ENCODE assay signal across 17 cellular contexts in the genomic region with DNA sequence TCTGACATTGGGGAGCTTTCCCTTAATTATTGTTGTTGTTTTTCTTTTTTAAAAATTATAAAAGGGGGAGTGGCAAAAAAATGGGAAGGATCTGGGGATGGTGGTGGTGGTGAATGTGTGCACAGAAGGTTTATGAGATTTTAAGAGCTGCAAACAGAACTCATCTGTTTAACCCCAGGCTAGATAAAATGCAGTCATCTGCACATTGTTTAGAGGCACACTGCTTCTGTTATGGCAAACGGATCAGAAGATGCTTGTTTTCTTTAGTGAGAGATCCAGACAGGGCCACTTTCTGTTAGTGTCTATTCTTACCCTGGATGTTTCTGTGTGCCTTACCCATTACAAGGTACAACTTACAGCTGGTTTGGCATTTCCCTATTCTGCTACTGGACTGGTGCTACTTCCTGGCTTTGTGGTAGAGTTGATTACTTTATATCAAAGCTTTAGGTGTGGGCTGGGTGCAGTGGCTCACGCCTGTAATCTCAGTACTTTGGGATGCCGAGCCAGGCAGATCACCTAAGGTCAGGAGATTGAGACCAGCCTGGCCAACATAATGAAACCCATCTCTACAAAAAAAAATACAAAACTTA.
DNase-seq lines count a peak whose midpoint lies in the region; ATAC-seq and TF ChIP-seq lines count a peak whose summit lies in the region.
"Had no signal": no experiment of that assay in that cellular context is flagged by ENCODE, and none has a peak within 500 bp of the region (broad histone marks: within the 10 kb centered on the region; RNA-seq: fewer than 3 reads in every experiment).

No MANE protein-coding gene starts in this region.

- intact Hi-C loops in activated T-helper 2 cell treated with anti-CD3 and anti-CD28 coated beads, Interferon-gamma antibody, Interleukin-2, Interleukin-4, amounts not matched to agents 10 μg/mL and 5 μg/mL and 100 μg/mL, durations not matched to agents 14 hours and 24 hours and 36 hours (cut with micrococcal nuclease): loop anchor here (2.0 to 5.0 kb wide), 6 partner anchors 47 to 1591 kb away; no protein-coding TSS in a partner anchor
- intact Hi-C loops in uterus (cut with DNase I; ENCODE audit: low total_unique reads): no loop called here

- H3K27me3 ChIP-seq in uterus: no peaks in the 10 kb centered on the region

- H3K4me1 Mint-ChIP-seq in stimulated activated naive CD8-positive, alpha-beta T cell treated with anti-CD3 and anti-CD28 coated beads, Interleukin-15, Interleukin-2, amounts not matched to agents 100 ng/mL and 50 ng/mL, for 24 hours (ENCODE audit: low read depth): peaks cover 46% of the 10 kb centered on the region
- peaks cover 61% of the 10 kb centered on the region for H3K4me1 Mint-ChIP-seq in activated T-helper 2 cell treated with anti-CD3 and anti-CD28 coated beads, Interferon-gamma antibody, Interleukin-2, Interleukin-4, amounts not matched to agents 10 μg/mL and 5 μg/mL and 100 μg/mL, durations not matched to agents 14 hours and 24 hours and 36 hours (ENCODE audit: low read depth)
- peaks cover 90% of the 10 kb centered on the region for H3K4me1 Mint-ChIP-seq in nephron progenitor cell

- H3K36me3 Mint-ChIP-seq in stimulated activated naive CD8-positive, alpha-beta T cell treated with anti-CD3 and anti-CD28 coated beads, Interleukin-15, Interleukin-2, amounts not matched to agents 100 ng/mL and 50 ng/mL, for 24 hours (ENCODE audit: low read depth): no peaks in the 10 kb centered on the region
- peaks cover 4% of the 10 kb centered on the region for H3K36me3 Mint-ChIP-seq in activated T-helper 2 cell treated with anti-CD3 and anti-CD28 coated beads, Interferon-gamma antibody, Interleukin-2, Interleukin-4, amounts not matched to agents 10 μg/mL and 5 μg/mL and 100 μg/mL, durations not matched to agents 14 hours and 24 hours and 36 hours (ENCODE audit: low read depth)
- no peaks in the 10 kb centered on the region for H3K36me3 Mint-ChIP-seq in nephron progenitor cell (ENCODE audit: low read depth)

- no peaks in the 10 kb centered on the region for H3K4me1 ChIP-seq in uterus

- TF ChIP-seq POLR2A in uterus (IDR thresholded peaks at IDR 0.05): no peak

- no peak for DNase-seq in stimulated activated naive CD8-positive, alpha-beta T cell treated with anti-CD3 and anti-CD28 coated beads, Interleukin-15, Interleukin-2, amounts not matched to agents 100 U/mL and 50 U/mL, for 24 hours
- no peak for DNase-seq in activated T-helper 2 cell treated with anti-CD3 and anti-CD28 coated beads, Interferon-gamma antibody, Interleukin-2, Interleukin-4, amounts not matched to agents 10 μg/mL and 5 μg/mL and 100 μg/mL, durations not matched to agents 14 hours and 24 hours and 36 hours (ENCODE audit: low spot score)
- DNase-seq in nephron progenitor cell: no peak
- no peak for DNase-seq in uterus
- no peak for DNase-seq in A172 (ENCODE audit: low spot score)
- DNase-seq in HT-29 (ENCODE audit: low spot score): no peak
- DNase-seq: C1 segment of cervical spinal cord, GDM1, NCI-H187 treated with DMSO at 0.1 percent for 48 hours, NCI-H446 treated with DMSO at 0.1 percent for 48 hours, NCI-H748 treated with DMSO at 0.1 percent for 48 hours, PC-3 had no signal

- H3K27ac ChIP-seq in uterus: peak overlapping the region; percentile 75

- no peak for ATAC-seq in stimulated activated naive CD8-positive, alpha-beta T cell treated with anti-CD3 and anti-CD28 coated beads, Interleukin-15, Interleukin-2, amounts not matched to agents 100 U/mL and 50 U/mL, for 24 hours
- ATAC-seq in GM18858 (IDR thresholded peaks at IDR 0.05; ENCODE audit: unreplicated experiment): no peak
- ATAC-seq: GM12878, GM23338, K562, PC-3 had no signal

- TF ChIP-seq CTCF in nephron progenitor cell (IDR thresholded peaks at IDR 0.05): no peak
- TF ChIP-seq CTCF in uterus (IDR thresholded peaks at IDR 0.05): no peak

- H3K27me3 Mint-ChIP-seq in stimulated activated naive CD8-positive, alpha-beta T cell treated with anti-CD3 and anti-CD28 coated beads, Interleukin-15, Interleukin-2, amounts not matched to agents 100 ng/mL and 50 ng/mL, for 24 hours: peaks cover 17% of the 10 kb centered on the region
- H3K27me3 Mint-ChIP-seq in activated T-helper 2 cell treated with anti-CD3 and anti-CD28 coated beads, Interferon-gamma antibody, Interleukin-2, Interleukin-4, amounts not matched to agents 10 μg/mL and 5 μg/mL and 100 μg/mL, durations not matched to agents 14 hours and 24 hours and 36 hours (ENCODE audit: low read depth): no peaks in the 10 kb centered on the region
- no peaks in the 10 kb centered on the region for H3K27me3 Mint-ChIP-seq in nephron progenitor cell (ENCODE audit: low read depth, poor library complexity)

- H3K9me3 ChIP-seq in uterus: no peaks in the 10 kb centered on the region

- no peaks in the 10 kb centered on the region for H3K36me3 ChIP-seq in uterus

- H3K4me3 Mint-ChIP-seq in stimulated activated naive CD8-positive, alpha-beta T cell treated with anti-CD3 and anti-CD28 coated beads, Interleukin-15, Interleukin-2, amounts not matched to agents 100 ng/mL and 50 ng/mL, for 24 hours: no peak overlapping the region
- H3K4me3 Mint-ChIP-seq in activated T-helper 2 cell treated with anti-CD3 and anti-CD28 coated beads, Interferon-gamma antibody, Interleukin-2, Interleukin-4, amounts not matched to agents 10 μg/mL and 5 μg/mL and 100 μg/mL, durations not matched to agents 14 hours and 24 hours and 36 hours (ENCODE audit: low read depth): peak overlapping the region; percentile 32
- no peak overlapping the region for H3K4me3 Mint-ChIP-seq in nephron progenitor cell
- H3K4me3 Mint-ChIP-seq: GM23338 had no signal

- no peaks in the 10 kb centered on the region for H3K9me3 Mint-ChIP-seq in stimulated activated naive CD8-positive, alpha-beta T cell treated with anti-CD3 and anti-CD28 coated beads, Interleukin-15, Interleukin-2, amounts not matched to agents 100 ng/mL and 50 ng/mL, for 24 hours
- H3K9me3 Mint-ChIP-seq in activated T-helper 2 cell treated with anti-CD3 and anti-CD28 coated beads, Interferon-gamma antibody, Interleukin-2, Interleukin-4, amounts not matched to agents 10 μg/mL and 5 μg/mL and 100 μg/mL, durations not matched to agents 14 hours and 24 hours and 36 hours: peaks cover 10% of the 10 kb centered on the region
- peaks cover 4% of the 10 kb centered on the region for H3K9me3 Mint-ChIP-seq in nephron progenitor cell

- peak overlapping the region; percentile 1 for H3K27ac Mint-ChIP-seq in stimulated activated naive CD8-positive, alpha-beta T cell treated with anti-CD3 and anti-CD28 coated beads, Interleukin-15, Interleukin-2, amounts not matched to agents 100 ng/mL and 50 ng/mL, for 24 hours
- H3K27ac Mint-ChIP-seq in activated T-helper 2 cell treated with anti-CD3 and anti-CD28 coated beads, Interferon-gamma antibody, Interleukin-2, Interleukin-4, amounts not matched to agents 10 μg/mL and 5 μg/mL and 100 μg/mL, durations not matched to agents 14 hours and 24 hours and 36 hours: peak overlapping the region; percentile 63
- peak overlapping the region; percentile 49 for H3K27ac Mint-ChIP-seq in nephron progenitor cell
- H3K27ac Mint-ChIP-seq: GM23338 had no signal

- no peak overlapping the region for H3K4me3 ChIP-seq in uterus
- H3K4me3 ChIP-seq: GM12878, GM23338, K562 had no signal

Comparison
In these comparisons a context has a peak if more than half of its experiments do, and no peak if none do; other contexts are left out.
1. H3K27ac Mint-ChIP-seq: peak in every context shown above with its lines; median percentile 63 in activated T-helper 2 cell treated with anti-CD3 and anti-CD28 coated beads, Interferon-gamma antibody, Interleukin-2, Interleukin-4, amounts not matched to agents 10 μg/mL and 5 μg/mL and 100 μg/mL, durations not matched to agents 14 hours and 24 hours and 36 hours; 49 in nephron progenitor cell; 1 in stimulated activated naive CD8-positive, alpha-beta T cell treated with anti-CD3 and anti-CD28 coated beads, Interleukin-15, Interleukin-2, amounts not matched to agents 100 ng/mL and 50 ng/mL, for 24 hours.